11 cellular contexts compared by ENCODE assay signal in the genomic region with DNA sequence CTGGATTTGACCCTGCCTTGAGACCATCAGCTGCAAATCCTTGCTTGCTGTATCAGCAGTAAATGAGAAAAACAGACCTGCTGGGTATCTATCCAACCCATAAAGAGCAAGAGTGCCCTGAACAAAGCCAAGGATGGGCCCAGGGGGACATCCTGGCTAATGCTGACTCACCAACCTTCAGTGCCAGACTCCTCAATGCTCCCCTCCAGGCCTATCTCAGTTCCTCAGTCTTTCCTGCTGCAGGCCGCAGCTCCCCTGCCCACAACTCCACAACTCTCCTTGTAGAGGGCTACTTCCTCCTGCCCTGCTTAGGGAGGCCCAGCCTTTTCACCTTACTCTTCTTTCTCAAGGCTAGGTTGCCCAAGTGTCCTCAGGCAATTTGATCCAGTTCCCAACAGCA. TPM values are rescaled to one million over a fixed set of nuclear protein-coding genes. Genes with fewer than 3 reads are reported as not detected.
DNase-seq lines count a peak whose midpoint lies in the region; ATAC-seq lines count a peak whose summit lies in the region.
"Had no signal": no experiment of that assay in that cellular context is flagged by ENCODE, and none has a peak within 500 bp of the region (broad histone marks: within the 10 kb centered on the region; RNA-seq: fewer than 3 reads in every experiment).

No MANE protein-coding gene starts in this region.

- peaks cover 38% of the 10 kb centered on the region for H3K79me1 ChIP-seq in mesenchymal stem cell (replicated peaks; ENCODE audit: low read length, poor library complexity, severe bottlenecking)

- POLR2A ChIA-PET in activated CD8-positive, alpha-beta T cell treated with anti-CD3 and anti-CD28 coated beads, Interleukin-2, amount 10 ng/mL, durations not matched to agents 7 days and 5 days (lab: Charles Lee) = interaction anchor here (1.4 to 5.4 kb wide), 4 partner anchors 10 to 77 kb away, joined by 3 to 45 read pairs (median 9); partner anchors contain the start of genes ANAPC15 and LRRC51

- no peak overlapping the region for H4K91ac ChIP-seq in mesenchymal stem cell (ENCODE audit: low read length)

- peak overlapping the region in 10 of 11 experiments; percentile 11 to 98 (median 52); a peak in 18 of 22 replicates for H3K27ac ChIP-seq in BLaER1 treated with 17β-estradiol and CSF1 and Interleukin-3, amounts not matched to agents 10 nM and 100 nM
- H3K27ac ChIP-seq in mesenchymal stem cell (ENCODE audit: low read length, poor library complexity, severe bottlenecking) (no peak overlapping the region), Karpas-422 (ENCODE audit: low read length) (no peak overlapping the region)
- H3K27ac ChIP-seq: sigmoid colon had no signal

- peaks cover 38% of the 10 kb centered on the region for H3K4me1 Mint-ChIP-seq in activated CD8-positive, alpha-beta T cell treated with anti-CD3 and anti-CD28 coated beads, Interleukin-2, amount 10 ng/mL, durations not matched to agents 7 days and 5 days (ENCODE audit: low read depth)

- H3K4me2 ChIP-seq in BLaER1 treated with 17β-estradiol and CSF1 and Interleukin-3, amounts not matched to agents 10 nM and 100 nM = peak overlapping the region in 10 of 11 experiments; percentile 50 to 100 (median 94); a peak in 20 of 22 replicates
- H3K4me2 ChIP-seq in mesenchymal stem cell (ENCODE audit: low read length, poor library complexity, severe bottlenecking) (no peak overlapping the region), Karpas-422 (ENCODE audit: low read depth, low read length, poor library complexity, severe bottlenecking) (no peak overlapping the region)

- no peak overlapping the region for H2BK15ac ChIP-seq in mesenchymal stem cell (ENCODE audit: low read depth, poor library complexity, severe bottlenecking)

- peak overlapping the region; percentile 1 to 99 (median 30); a peak in 12 of 22 replicates for H3K9ac ChIP-seq in BLaER1 treated with 17β-estradiol and CSF1 and Interleukin-3, amounts not matched to agents 10 nM and 100 nM
- H3K9ac ChIP-seq in mesenchymal stem cell (ENCODE audit: low read length) = peak overlapping the region; percentile 99
- H3K9ac ChIP-seq in Karpas-422 (ENCODE audit: low read length) = no peak overlapping the region

- H3K27me3 ChIP-seq in BLaER1 treated with 17β-estradiol and CSF1 and Interleukin-3, amounts not matched to agents 10 nM and 100 nM = no peaks in the 10 kb centered on the region
- H3K27me3 ChIP-seq in mesenchymal stem cell (ENCODE audit: control insufficient read depth in 1 of 2, insufficient read depth in 1 of 2, low read length in 2 of 2) = no peaks in the 10 kb centered on the region
- H3K27me3 ChIP-seq in Karpas-422 (ENCODE audit: low read length) = no peaks in the 10 kb centered on the region
- H3K27me3 ChIP-seq: sigmoid colon, stomach had no signal

- peak overlapping the region; percentile 69 for H3K27ac Mint-ChIP-seq in activated CD8-positive, alpha-beta T cell treated with anti-CD3 and anti-CD28 coated beads, Interleukin-2, amount 10 ng/mL, durations not matched to agents 7 days and 5 days

- H3K4ac ChIP-seq in mesenchymal stem cell (ENCODE audit: low read depth in 1 of 2, low read length in 2 of 2) = no peak overlapping the region

- peaks cover 0 to 38% (median 17%) of the 10 kb centered on the region in 11 experiments; a peak in 12 of 22 replicates for H4K20me1 ChIP-seq in BLaER1 treated with 17β-estradiol and CSF1 and Interleukin-3, amounts not matched to agents 10 nM and 100 nM
- H4K20me1 ChIP-seq in Karpas-422 (ENCODE audit: insufficient read depth, low read depth, low read length) = no peaks in the 10 kb centered on the region; the same call in 1 of the 2 replicates

- H3K36me3 Mint-ChIP-seq in activated CD8-positive, alpha-beta T cell treated with anti-CD3 and anti-CD28 coated beads, Interleukin-2, amount 10 ng/mL, durations not matched to agents 7 days and 5 days (ENCODE audit: low read depth) = peaks cover 46% of the 10 kb centered on the region

- H3K9me2 ChIP-seq in Karpas-422 (replicated peaks; ENCODE audit: insufficient read depth, low read length) = no peaks in the 10 kb centered on the region; the same call in 1 of the 2 replicates

- H3K79me2 ChIP-seq in Karpas-422 (ENCODE audit: low read length) = peaks cover 34% of the 10 kb centered on the region

- no peak overlapping the region for H3K14ac ChIP-seq in mesenchymal stem cell (ENCODE audit: low read length in 2 of 2)

- H3K18ac ChIP-seq in mesenchymal stem cell (ENCODE audit: low read depth in 1 of 2, low read length in 2 of 2) = no peak overlapping the region

- no peak overlapping the region for H2BK12ac ChIP-seq in mesenchymal stem cell (ENCODE audit: low read length in 2 of 2)

- H4K8ac ChIP-seq in mesenchymal stem cell (ENCODE audit: low read length) = no peak overlapping the region

- H3K36me3 ChIP-seq in BLaER1 treated with 17β-estradiol and CSF1 and Interleukin-3, amounts not matched to agents 10 nM and 100 nM = peaks cover 44 to 69% (median 53%) of the 10 kb centered on the region in 11 experiments
- peaks cover 27 to 49% of the 10 kb centered on the region in 2 experiments for H3K36me3 ChIP-seq in mesenchymal stem cell (ENCODE audit: control insufficient read depth in 1 of 2, insufficient read depth in 2 of 2, low read depth in 1 of 2, low read length in 2 of 2)
- no peaks in the 10 kb centered on the region for H3K36me3 ChIP-seq in Karpas-422 (ENCODE audit: insufficient read depth, low read length)

- H3K4me1 ChIP-seq in BLaER1 treated with 17β-estradiol and CSF1 and Interleukin-3, amounts not matched to agents 10 nM and 100 nM = peaks cover 23 to 53% (median 36%) of the 10 kb centered on the region in 10 experiments
- peaks cover 10% of the 10 kb centered on the region for H3K4me1 ChIP-seq in mesenchymal stem cell (ENCODE audit: control insufficient read depth, insufficient read depth, low read depth, low read length)
- H3K4me1 ChIP-seq in Karpas-422 (ENCODE audit: low read length) = peaks cover 37% of the 10 kb centered on the region

- no peak overlapping the region for H2AFZ ChIP-seq in mesenchymal stem cell (ENCODE audit: low read depth, low read length)
- H2AFZ ChIP-seq in Karpas-422 (ENCODE audit: low read length) = no peak overlapping the region

- no peak overlapping the region for H2BK5ac ChIP-seq in mesenchymal stem cell (ENCODE audit: low read depth, low read length, poor library complexity, severe bottlenecking)

- CTCF ChIA-PET in activated CD8-positive, alpha-beta T cell treated with anti-CD3 and anti-CD28 coated beads, Interleukin-2, amount 10 ng/mL, durations not matched to agents 7 days and 5 days (lab: Charles Lee) = interaction anchor here (0.6 to 4.5 kb wide), 8 partner anchors 10 to 334 kb away, joined by 3 to 48 read pairs (median 8); partner anchors contain the start of genes ANAPC15 and CLPB

- H3K9me3 Mint-ChIP-seq in activated CD8-positive, alpha-beta T cell treated with anti-CD3 and anti-CD28 coated beads, Interleukin-2, amount 10 ng/mL, durations not matched to agents 7 days and 5 days (ENCODE audit: insufficient read depth) = no peaks in the 10 kb centered on the region

- 100% methylated on average over 1 of the region's 1 CpG for WGBS in mesenchymal stem cell

- in situ Hi-C loops in KBM-7 (cut with MboI; ENCODE audit: low pct_unique_long_range_greater_than_20kb, low sequenced_read_pairs) = no loop called here

- ATAC-seq in activated CD8-positive, alpha-beta T cell treated with anti-CD3 and anti-CD28 coated beads, Interleukin-2, amount 10 ng/mL, durations not matched to agents 7 days and 5 days = no peak
- ATAC-seq in HG02884 (IDR thresholded peaks at IDR 0.05; ENCODE audit: unreplicated experiment) = no peak

- no peak overlapping the region for H3K4me3 Mint-ChIP-seq in activated CD8-positive, alpha-beta T cell treated with anti-CD3 and anti-CD28 coated beads, Interleukin-2, amount 10 ng/mL, durations not matched to agents 7 days and 5 days

- no peak overlapping the region for H3K23ac ChIP-seq in mesenchymal stem cell (ENCODE audit: low read length in 2 of 2)

- peak; percentile 91 for DNase-seq in KBM-7
- no peak for DNase-seq in activated CD8-positive, alpha-beta T cell treated with anti-CD3 and anti-CD28 coated beads, Interleukin-2, amount 10 ng/mL, durations not matched to agents 7 days and 5 days
- DNase-seq in mesenchymal stem cell = no peak
- DNase-seq in stimulated activated CD4-positive, alpha-beta T cell treated with anti-CD3 and anti-CD28 coated beads, Interleukin-4, amount 100 ng/mL, for 4 hours = no peak
- DNase-seq in Karpas-422 = no peak
- DNase-seq in AG08396 (ENCODE audit: low spot score) = no peak
- DNase-seq: activated CD8-positive, alpha-beta memory T cell treated with anti-CD3 and anti-CD28 coated beads, Interleukin-2, amount 50 U/mL, for 4 hours; sigmoid colon; stomach had no signal

- H2AK5ac ChIP-seq in mesenchymal stem cell (ENCODE audit: low read length, severe bottlenecking) = no peak overlapping the region

- no peaks in the 10 kb centered on the region for H3K27me3 Mint-ChIP-seq in activated CD8-positive, alpha-beta T cell treated with anti-CD3 and anti-CD28 coated beads, Interleukin-2, amount 10 ng/mL, durations not matched to agents 7 days and 5 days (ENCODE audit: low read depth)

- no peak overlapping the region for H2BK120ac ChIP-seq in mesenchymal stem cell (ENCODE audit: low read depth, low read length)

- peaks cover 0 to 6% (median 0%) of the 10 kb centered on the region in 11 experiments; a peak in 3 of 22 replicates for H3K9me3 ChIP-seq in BLaER1 treated with 17β-estradiol and CSF1 and Interleukin-3, amounts not matched to agents 10 nM and 100 nM (replicated peaks in 1 of 11)
- H3K9me3 ChIP-seq in mesenchymal stem cell (ENCODE audit: control insufficient read depth, low read length) (no peaks in the 10 kb centered on the region), Karpas-422 (ENCODE audit: low read length) (no peaks in the 10 kb centered on the region)
- H3K9me3 ChIP-seq: sigmoid colon, stomach had no signal

- peak overlapping the region in 3 of 10 experiments; percentile 17 to 92 (median 88); a peak in 2 of 20 replicates for H3K4me3 ChIP-seq in BLaER1 treated with 17β-estradiol and CSF1 and Interleukin-3, amounts not matched to agents 10 nM and 100 nM
- H3K4me3 ChIP-seq in mesenchymal stem cell (ENCODE audit: insufficient read depth in 1 of 2, low read depth in 1 of 2, low read length in 2 of 2) (peak overlapping the region in 1 of 2 experiments; percentile 88), Karpas-422 (ENCODE audit: low read length) (no peak overlapping the region)
- H3K4me3 ChIP-seq: sigmoid colon, stomach had no signal

RNA-seq across cellular contexts. Expression of gene LAMTOR1, which starts 2.6 kb away (rescaled TPM):
- 10 to 100 TPM; 72.7 to 77.0 TPM for total RNA-seq in activated CD8-positive, alpha-beta T cell treated with anti-CD3 and anti-CD28 coated beads, Interleukin-2, amount 10 ng/mL, durations not matched to agents 7 days and 5 days
- polyA plus RNA-seq in mesenchymal stem cell (2013, experiment 1 of 2) = 135 TPM
- polyA plus RNA-seq in mesenchymal stem cell (2013, experiment 2 of 2) = 137 TPM
- 96.5 and 102 TPM in 2 replicates for total RNA-seq in Karpas-422 (2014; rRNA removed; shearing (Covaris generic); ENCODE audit: low replicate concordance)

RNA-seq across cellular contexts. Expression of gene TOMT, which starts 5.3 kb away (rescaled TPM):
- total RNA-seq in activated CD8-positive, alpha-beta T cell treated with anti-CD3 and anti-CD28 coated beads, Interleukin-2, amount 10 ng/mL, durations not matched to agents 7 days and 5 days = not detected
- polyA plus RNA-seq in mesenchymal stem cell (2013, experiment 1 of 2) = not detected
- not detected for polyA plus RNA-seq in mesenchymal stem cell (2013, experiment 2 of 2)
- total RNA-seq in Karpas-422 (2014; rRNA removed; shearing (Covaris generic); ENCODE audit: low replicate concordance) = 0.26 TPM in 1 of 2 replicates, not detected in the other
- total RNA-seq: sigmoid colon, stomach had no signal
- polyA plus RNA-seq: sigmoid colon, stomach had no signal

RNA-seq across cellular contexts. Expression of gene ANAPC15, which starts 12.0 kb away (rescaled TPM):
- total RNA-seq in activated CD8-positive, alpha-beta T cell treated with anti-CD3 and anti-CD28 coated beads, Interleukin-2, amount 10 ng/mL, durations not matched to agents 7 days and 5 days = 10 to 100 TPM; 62.9 to 69.5 TPM
- 35.1 TPM for polyA plus RNA-seq in mesenchymal stem cell (2013, experiment 1 of 2)
- polyA plus RNA-seq in mesenchymal stem cell (2013, experiment 2 of 2) = 36.7 TPM
- total RNA-seq in Karpas-422 (2014; rRNA removed; shearing (Covaris generic); ENCODE audit: low replicate concordance) = 37.4 and 40.9 TPM in 2 replicates

RNA-seq across cellular contexts. Expression of gene LRRC51, which starts 19.8 kb away (rescaled TPM):
- 1 to 10 TPM; 6.9 to 7.0 TPM for total RNA-seq in activated CD8-positive, alpha-beta T cell treated with anti-CD3 and anti-CD28 coated beads, Interleukin-2, amount 10 ng/mL, durations not matched to agents 7 days and 5 days
- polyA plus RNA-seq in mesenchymal stem cell (2013, experiment 1 of 2) = 3.2 TPM
- 3.9 TPM for polyA plus RNA-seq in mesenchymal stem cell (2013, experiment 2 of 2)
- total RNA-seq in Karpas-422 (2014; rRNA removed; shearing (Covaris generic); ENCODE audit: low replicate concordance) = 2.3 and 4.6 TPM in 2 replicates

RNA-seq across cellular contexts. Expression of gene NUMA1, which starts 20.1 kb away (rescaled TPM):
- total RNA-seq in activated CD8-positive, alpha-beta T cell treated with anti-CD3 and anti-CD28 coated beads, Interleukin-2, amount 10 ng/mL, durations not matched to agents 7 days and 5 days = 100 to 1,000 TPM; 198 to 199 TPM
- 54.5 TPM for polyA plus RNA-seq in mesenchymal stem cell (2013, experiment 1 of 2)
- 49.1 TPM for polyA plus RNA-seq in mesenchymal stem cell (2013, experiment 2 of 2)
- total RNA-seq in Karpas-422 (2014; rRNA removed; shearing (Covaris generic); ENCODE audit: low replicate concordance) = 29.0 and 45.3 TPM in 2 replicates

Comparison
In these comparisons a context has a peak if more than half of its experiments do, and no peak if none do; other contexts are left out.
1. H3K27ac ChIP-seq: peak in BLaER1 treated with 17β-estradiol and CSF1 and Interleukin-3, amounts not matched to agents 10 nM and 100 nM (10 of 11); none in mesenchymal stem cell (single experiment) and Karpas-422 (single experiment).
2. H3K4me2 ChIP-seq: peak in BLaER1 treated with 17β-estradiol and CSF1 and Interleukin-3, amounts not matched to agents 10 nM and 100 nM (10 of 11); none in mesenchymal stem cell (single experiment) and Karpas-422 (single experiment).